12 cellular contexts compared by ENCODE assay signal in the genomic region with DNA sequence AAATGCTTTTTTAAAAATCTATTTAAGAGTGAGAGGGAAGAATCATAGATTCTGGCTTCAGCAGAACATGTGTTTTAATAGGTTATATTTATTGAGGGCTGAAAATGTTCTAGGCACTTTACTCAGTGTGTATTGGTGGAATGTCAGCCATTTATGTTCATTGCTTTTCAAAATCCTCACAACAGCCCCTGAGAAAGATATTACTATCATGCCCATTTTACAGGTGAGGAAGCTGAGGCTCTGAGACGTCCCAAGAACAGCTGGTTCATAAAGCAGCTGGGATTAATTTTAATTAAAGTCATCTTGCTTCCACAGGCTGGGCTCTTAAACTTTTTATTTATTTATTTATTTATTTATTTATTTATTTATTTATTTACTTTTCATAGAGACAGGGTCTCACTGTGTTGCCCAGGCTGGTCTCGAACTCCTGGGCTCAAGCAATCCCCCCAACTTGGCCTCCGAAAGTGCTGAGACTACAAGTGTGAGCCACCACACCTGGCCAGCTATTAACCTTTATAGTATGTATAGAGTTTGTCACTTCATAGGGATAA. TPM values are rescaled to one million over a fixed set of nuclear protein-coding genes. Genes with fewer than 3 reads are reported as not detected.
DNase-seq lines count a peak whose midpoint lies in the region; ATAC-seq, FAIRE-seq and TF ChIP-seq lines count a peak whose summit lies in the region.
"Had no signal": no experiment of that assay in that cellular context is flagged by ENCODE, and none has a peak within 500 bp of the region (broad histone marks: within the 10 kb centered on the region; RNA-seq: fewer than 3 reads in every experiment).

No MANE protein-coding gene starts in this region.

- H3K9ac ChIP-seq in OCI-LY3 (ENCODE audit: low read length) (peak overlapping the region; percentile 14; the same call in 1 of the 2 replicates), K562 (ENCODE audit: insufficient read depth in 1 of 2, low read depth in 2 of 2, low read length in 2 of 2) (0 out of 4 replicates have a peak overlapping the region, but pooled peaks of 1 of the 2 experiments have one; percentile 9)

- H3K36me3 ChIP-seq in OCI-LY3 (replicated peaks; ENCODE audit: low read depth, low read length), result no peaks in the 10 kb centered on the region
- no peaks in the 10 kb centered on the region for H3K36me3 ChIP-seq in K562 (ENCODE audit: control insufficient read depth, insufficient read depth, low read length)
- no peaks in the 10 kb centered on the region for H3K36me3 ChIP-seq in ovary
- H3K36me3 ChIP-seq: left lung had no signal

- BruUV-seq in K562 (replicated peaks; lab: Mats Ljungman, UMichigan), result no TSS peak

- H3K79me2 ChIP-seq in OCI-LY3 (ENCODE audit: low read length), result no peaks in the 10 kb centered on the region
- H3K79me2 ChIP-seq in K562 (ENCODE audit: control insufficient read depth, insufficient read depth, low read length), result no peaks in the 10 kb centered on the region

- no peaks in the 10 kb centered on the region for H4K20me1 ChIP-seq in OCI-LY3 (ENCODE audit: insufficient read depth, low read length)
- no peaks in the 10 kb centered on the region for H4K20me1 ChIP-seq in K562 (replicated peaks; ENCODE audit: control insufficient read depth, insufficient read depth, low read length)

- in situ Hi-C loops in K562 (cut with MboI), result no loop called here

- TF ChIP-seq CTCF in OCI-LY3 (IDR thresholded peaks at IDR 0.05; ENCODE audit: low read depth, low read length), result no peak
- no peak for TF ChIP-seq CTCF in K562 (IDR thresholded peaks at IDR 0.05 in 2 of 3, conservative IDR thresholded peaks at IDR 0.05 in 1 of 3; ENCODE audit: insufficient read depth in 2 of 3, low read depth in 1 of 3, low read length in 3 of 3)
- no peak for TF ChIP-seq CTCF in ovary (IDR thresholded peaks at IDR 0.05)
- no peak for TF ChIP-seq CTCF in GM10248 (IDR thresholded peaks at IDR 0.05; ENCODE audit: control extremely low read depth, extremely low read depth, low read depth, missing control alignments)
- no peak for TF ChIP-seq CTCF in nephron progenitor cell (IDR thresholded peaks at IDR 0.05)

- ATAC-seq in activated CD4-positive, alpha-beta T cell treated with anti-CD3 and anti-CD28 coated beads for 36 hours, result no peak
- ATAC-seq in K562, result no peak
- no peak for ATAC-seq in GM18907 (IDR thresholded peaks at IDR 0.05; ENCODE audit: unreplicated experiment)

- CTCF ChIA-PET in activated CD4-positive, alpha-beta T cell treated with anti-CD3 and anti-CD28 coated beads for 36 hours (lab: Charles Lee), result interaction anchor here (0.7 to 1.7 kb wide), 4 partner anchors 10 to 59 kb away, joined by 3 to 10 read pairs (median 4); no protein-coding TSS in a partner anchor
- CTCF ChIA-PET in K562 (lab: Yijun Ruan, JAX; ENCODE audit: low intra/inter-chr PET ratio), result no interaction called here
- CTCF ChIA-PET in GM10248 (lab: Yijun Ruan, JAX), result interaction anchor here (0.8 to 1.9 kb wide), 8 partner anchors 9 to 182 kb away, joined by 3 to 8 read pairs (median 4); no protein-coding TSS in a partner anchor

- no peak for TF ChIP-seq EP300 in K562 (IDR thresholded peaks at IDR 0.05; ENCODE audit: low read length)
- no peak for TF ChIP-seq EP300 in ovary (IDR thresholded peaks at IDR 0.05)

- H3K4me3 Mint-ChIP-seq in activated CD4-positive, alpha-beta T cell treated with anti-CD3 and anti-CD28 coated beads for 36 hours, result no peak overlapping the region
- H3K4me3 Mint-ChIP-seq in nephron progenitor cell, result no peak overlapping the region

- WGBS in K562 (ENCODE audit: insufficient coverage, low coverage, missing lambda C conversion rate), result 86% methylated on average over 3 of the region's 3 CpGs
- 84 to 90% (median 85%) methylated on average over 3 of the region's 3 CpGs for WGBS in ovary, 3 donors

- no peaks in the 10 kb centered on the region for H3K27me3 Mint-ChIP-seq in activated CD4-positive, alpha-beta T cell treated with anti-CD3 and anti-CD28 coated beads for 36 hours
- H3K27me3 Mint-ChIP-seq in nephron progenitor cell (ENCODE audit: low read depth, poor library complexity), result peaks cover 18% of the 10 kb centered on the region

- peaks cover 34% of the 10 kb centered on the region for H3K36me3 Mint-ChIP-seq in activated CD4-positive, alpha-beta T cell treated with anti-CD3 and anti-CD28 coated beads for 36 hours (ENCODE audit: low read depth)
- no peaks in the 10 kb centered on the region for H3K36me3 Mint-ChIP-seq in nephron progenitor cell (ENCODE audit: low read depth)
- H3K36me3 Mint-ChIP-seq: naive thymus-derived CD8-positive, alpha-beta T cell had no signal

- no peaks in the 10 kb centered on the region for H3K9me3 ChIP-seq in OCI-LY3 (ENCODE audit: insufficient read depth, low read length)
- H3K9me3 ChIP-seq in K562 (replicated peaks; ENCODE audit: control insufficient read depth, insufficient read depth, low read depth, low read length), result no peaks in the 10 kb centered on the region
- H3K9me3 ChIP-seq in ovary, result no peaks in the 10 kb centered on the region
- H3K9me3 ChIP-seq: left lung had no signal

- TF ChIP-seq POLR2A in K562 (conservative IDR thresholded peaks at IDR 0.05) (no peak), ovary (IDR thresholded peaks at IDR 0.05) (no peak)

- H3K27ac Mint-ChIP-seq in activated CD4-positive, alpha-beta T cell treated with anti-CD3 and anti-CD28 coated beads for 36 hours, result peak overlapping the region; percentile 78
- no peak overlapping the region for H3K27ac Mint-ChIP-seq in nephron progenitor cell

- H3K4me1 ChIP-seq in OCI-LY3 (ENCODE audit: low read length) (peaks cover 35% of the 10 kb centered on the region), K562 (replicated peaks in 1 of 2; ENCODE audit: control insufficient read depth in 2 of 2, insufficient read depth in 2 of 2, low read length in 2 of 2) (peaks cover 4 to 17% of the 10 kb centered on the region in 2 experiments; a peak in 4 of 5 replicates), ovary (ENCODE audit: insufficient read depth) (no peaks in the 10 kb centered on the region)

- no peaks in the 10 kb centered on the region for H3K9me1 ChIP-seq in K562 (ENCODE audit: control insufficient read depth, insufficient read depth, low read length)

- peaks cover 14% of the 10 kb centered on the region for H3K9me3 Mint-ChIP-seq in activated CD4-positive, alpha-beta T cell treated with anti-CD3 and anti-CD28 coated beads for 36 hours (ENCODE audit: low read depth)
- H3K9me3 Mint-ChIP-seq in nephron progenitor cell, result peaks cover 5% of the 10 kb centered on the region
- H3K9me3 Mint-ChIP-seq: activated T-cell treated with anti-CD3 and anti-CD28 coated beads, Interleukin-2, amount 50 U/mL, for 4 hours had no signal

- peaks cover 81% of the 10 kb centered on the region for H3K4me1 Mint-ChIP-seq in activated CD4-positive, alpha-beta T cell treated with anti-CD3 and anti-CD28 coated beads for 36 hours
- H3K4me1 Mint-ChIP-seq in nephron progenitor cell, result peaks cover 27% of the 10 kb centered on the region

- H3K4me2 ChIP-seq in OCI-LY3 (ENCODE audit: low read length) (peak overlapping the region; percentile 73), K562 (ENCODE audit: insufficient read depth, low read length) (no peak overlapping the region; the same call in 1 of the 2 replicates)

- H3K27ac ChIP-seq in OCI-LY3 (ENCODE audit: low read length) (no peak overlapping the region), K562 (ENCODE audit: extremely low read depth, low read depth, low read length) (no peak overlapping the region; the same call in 2 of the 3 replicates), ovary (no peak overlapping the region)

- no peak for TF ChIP-seq RAD21 in K562 (CRISPR knock-in tag; conservative IDR thresholded peaks at IDR 0.05 in 1 of 2, IDR thresholded peaks at IDR 0.05 in 1 of 2)

- DNase-seq in activated CD4-positive, alpha-beta T cell treated with anti-CD3 and anti-CD28 coated beads for 36 hours, result no peak
- no peak for DNase-seq in activated CD4-positive, alpha-beta T cell treated with anti-CD3 and anti-CD28 coated beads for 48 hours
- DNase-seq in K562 (ENCODE audit: extremely low read depth in 1 of 4, low spot score in 3 of 4), result no peak
- DNase-seq in ovary, result no peak
- DNase-seq in GM10248 (ENCODE audit: extremely low spot score), result no peak
- DNase-seq in nephron progenitor cell, result no peak
- DNase-seq: NCI-H1092 had no signal

- H2AFZ ChIP-seq in OCI-LY3 (ENCODE audit: low read depth, low read length) (no peak overlapping the region), K562 (ENCODE audit: low read depth, low read length) (0 out of 2 replicates have a peak overlapping the region, but pooled peaks have one; percentile 4)

- H3K4me3 ChIP-seq in OCI-LY3 (ENCODE audit: low read length) (peak overlapping the region; percentile 68), K562 (no peak overlapping the region), ovary (peak overlapping the region; percentile 29)

- FAIRE-seq in K562 (lab: Jason Lieb, UNC), result no peak

- POLR2A ChIA-PET in activated CD4-positive, alpha-beta T cell treated with anti-CD3 and anti-CD28 coated beads for 36 hours (lab: Charles Lee), result interaction anchor here (0.7 to 1.1 kb wide), 6 partner anchors 37 to 878 kb away, joined by 3 to 6 read pairs (median 4); a partner anchor contains a TSS
- POLR2A ChIA-PET in K562 (lab: Yijun Ruan, JAX) (interaction anchor here (1.2 kb wide), 1 partner anchor 35 kb away, joined by 3 read pairs; no protein-coding TSS in a partner anchor), GM10248 (lab: Yijun Ruan, JAX) (interaction anchor here (0.7 kb wide), 1 partner anchor 11 kb away, joined by 3 read pairs; no protein-coding TSS in a partner anchor)

- H3K27me3 ChIP-seq in OCI-LY3 (ENCODE audit: low read depth, low read length), result 0 out of 2 replicates have a peak, but pooled peaks cover 2% of the 10 kb centered on the region
- no peaks in the 10 kb centered on the region for H3K27me3 ChIP-seq in K562 (ENCODE audit: control insufficient read depth in 2 of 2, insufficient read depth in 2 of 2, low read length in 2 of 2)
- no peaks in the 10 kb centered on the region for H3K27me3 ChIP-seq in ovary
- H3K27me3 ChIP-seq: left lung had no signal

- intact Hi-C loops in activated CD4-positive, alpha-beta T cell treated with anti-CD3 and anti-CD28 coated beads for 36 hours (cut with DNase I, micrococcal nuclease), result loop anchor here (1.0 to 10.0 kb wide), 16 partner anchors 28 to 759 kb away; a partner anchor contains a TSS
- intact Hi-C loops in K562 (cut with micrococcal nuclease) (no loop called here), ovary (cut with DNase I) (no loop called here)

RNA-seq across cellular contexts. Expression of a gene that starts 37.2 kb away (rescaled TPM):
- total RNA-seq in activated CD4-positive, alpha-beta T cell treated with anti-CD3 and anti-CD28 coated beads for 36 hours, result 10 to 100 TPM; 31.0 to 34.0 TPM
- 4.0 and 11.2 TPM in 2 replicates for total RNA-seq in K562 (2011; cell fraction: chromatin; rRNA removed; ENCODE audit: low replicate concordance)
- 2.7 and 3.4 TPM in 2 replicates for total RNA-seq in K562 (2011; cell fraction: nucleolus; rRNA removed)
- 7.3 and 13.5 TPM in 2 replicates for total RNA-seq in K562 (2011; cell fraction: nucleoplasm; rRNA removed)
- total RNA-seq in K562 (2014; rRNA removed), result 4.9 and 6.6 TPM in 2 replicates
- total RNA-seq in K562 (2014; rRNA removed; fragmentation: Illumina TruSeq; extraction: Trizol), result 13.4 and 13.8 TPM in 2 replicates
- 13.2 and 14.8 TPM in 2 replicates for total RNA-seq in K562 (2015; rRNA removed; fragmentation: Illumina TruSeq; extraction: Trizol)
- total RNA-seq in K562 (2021), result 12.6 and 13.5 TPM in 2 replicates
- polyA plus RNA-seq in K562 (2011; rRNA removed), result 6.0 and 9.6 TPM in 2 replicates
- polyA plus RNA-seq in K562 (2011; cell fraction: cytosol; rRNA removed), result 1.9 and 3.6 TPM in 2 replicates
- 4.8 and 5.3 TPM in 2 replicates for polyA plus RNA-seq in K562 (2011; cell fraction: nucleus; rRNA removed)
- polyA plus RNA-seq in K562 (2012), result 11.9 and 12.6 TPM in 2 replicates
- 14.7 and 16.6 TPM in 2 replicates for polyA plus RNA-seq in K562 (2014; fragmentation: Illumina TruSeq; extraction: Trizol)
- 1 to 10 TPM; 4.8 to 4.9 TPM for polyA plus RNA-seq in K562 (2014; fragmentation: Nextera tagmentation; extraction: Ambion mirVana)
- polyA plus RNA-seq in K562 (2014; rRNA removed), result 9.0 and 9.1 TPM in 2 replicates
- 9.1 and 10.5 TPM in 2 replicates for polyA minus RNA-seq in K562 (2011; rRNA and poly(A)+ RNA removed)
- 3.8 and 5.9 TPM in 2 replicates for polyA minus RNA-seq in K562 (2011; cell fraction: cytosol; rRNA and poly(A)+ RNA removed)
- polyA minus RNA-seq in K562 (2011; cell fraction: nucleus; rRNA and poly(A)+ RNA removed), result 4.4 and 7.7 TPM in 2 replicates
- 10 to 100 TPM; 11.9 to 34.5 (median 20.9) TPM for total RNA-seq in ovary
- 10 to 100 TPM; 11.8 to 21.8 TPM for polyA plus RNA-seq in ovary

Comparison
In these comparisons a context has a peak if more than half of its experiments do, and no peak if none do; other contexts are left out.
1. intact Hi-C loops: an anchor here in activated CD4-positive, alpha-beta T cell treated with anti-CD3 and anti-CD28 coated beads for 36 hours (1.0 to 10.0 kb wide); none called in K562 and ovary.